In the genomic region with DNA sequence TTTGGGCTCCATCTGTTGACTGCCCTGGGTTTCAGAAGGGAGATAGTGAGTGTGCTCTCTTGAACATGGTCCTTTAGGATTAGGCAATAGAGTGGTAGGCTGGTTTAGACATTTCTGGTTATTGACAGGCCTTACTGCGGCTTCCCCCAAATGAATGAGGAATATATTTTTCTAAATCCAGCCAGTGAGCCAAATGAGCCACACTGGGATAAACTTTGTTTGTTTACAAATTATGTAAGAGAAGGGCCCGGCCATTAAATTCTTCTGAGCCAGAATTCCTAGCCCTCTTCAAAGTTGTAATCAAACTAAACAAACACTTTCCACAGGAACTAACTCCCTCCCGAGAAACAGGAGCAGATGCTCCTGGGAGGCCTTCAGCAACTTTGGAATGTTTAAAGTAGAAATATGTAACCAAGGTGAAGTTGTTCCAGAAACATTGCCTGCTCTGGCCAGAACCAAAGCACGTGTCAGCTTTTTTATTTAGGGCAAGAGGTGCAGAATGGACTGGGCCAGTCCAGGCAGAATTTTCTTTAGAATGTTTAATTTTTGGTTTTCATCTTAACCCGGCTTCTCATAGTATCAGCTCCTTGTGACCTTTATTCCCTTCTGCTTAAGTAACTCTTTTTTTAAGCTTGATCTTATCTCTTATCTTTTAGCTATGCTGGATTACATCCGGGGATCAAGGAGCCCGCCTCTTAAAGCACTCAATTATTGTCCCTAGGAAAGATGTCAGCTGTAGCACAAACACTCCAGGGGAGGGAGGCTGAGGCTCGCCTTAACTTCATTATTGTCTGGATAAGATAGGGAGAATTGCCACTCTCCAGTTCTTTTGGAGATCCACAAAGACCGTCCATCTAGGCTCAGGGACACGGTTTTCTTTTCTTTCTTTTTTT, we compare ENCODE assay signal across 10 cellular contexts. TPM values are rescaled to one million over a fixed set of nuclear protein-coding genes. Genes with fewer than 3 reads are reported as not detected.
A peak's percentile ranks its signal among the peaks of the same experiment; 100 is the strongest.
DNase-seq lines count a peak whose midpoint lies in the region; ATAC-seq, FAIRE-seq and TF ChIP-seq lines count a peak whose summit lies in the region.
"Had no signal": no experiment of that assay in that cellular context is flagged by ENCODE, and none has a peak within 500 bp of the region (broad histone marks: within the 10 kb centered on the region; RNA-seq: fewer than 3 reads in every experiment).

No MANE protein-coding gene starts in this region.

- no peak for TF ChIP-seq EP300 in ovary (IDR thresholded peaks at IDR 0.05)

- POLR2A ChIA-PET in PC-3 (lab: Charles Lee; ENCODE audit: unreplicated experiment) = no interaction called here

- H3K27me3 ChIP-seq in PC-3 (ENCODE audit: low read length) = no peaks in the 10 kb centered on the region
- no peaks in the 10 kb centered on the region for H3K27me3 ChIP-seq in ovary

- H2AFZ ChIP-seq in PC-3 (ENCODE audit: low read length) = no peak overlapping the region

- H3K9me2 ChIP-seq in PC-3 (replicated peaks; ENCODE audit: low read length) = no peaks in the 10 kb centered on the region

- CTCF ChIA-PET in PC-3 (lab: Charles Lee) = no interaction called here

- H3K9me3 ChIP-seq in PC-3 (ENCODE audit: low read length) = no peaks in the 10 kb centered on the region
- no peaks in the 10 kb centered on the region for H3K9me3 ChIP-seq in ovary

- no peak for FAIRE-seq in GM19239 (lab: Jason Lieb, UNC)

- no peak overlapping the region for H3K4me2 ChIP-seq in PC-3 (ENCODE audit: low read length)

- 8 to 16% (median 9%) methylated on average over 10 of the region's 10 CpGs for WGBS in ovary, 3 donors

- H3K4me1 ChIP-seq in PC-3 (ENCODE audit: insufficient read depth, low read length) = peaks cover 9% of the 10 kb centered on the region
- peaks cover 30% of the 10 kb centered on the region for H3K4me1 ChIP-seq in ovary (ENCODE audit: insufficient read depth)

- H3K36me3 ChIP-seq in PC-3 (ENCODE audit: low read depth, low read length) (no peaks in the 10 kb centered on the region), ovary (no peaks in the 10 kb centered on the region)
- H3K36me3 ChIP-seq: WERI-Rb-1 had no signal

- no peaks in the 10 kb centered on the region for H3F3A ChIP-seq in PC-3 (ENCODE audit: low read length, unreplicated experiment)

- no TSS peak for BruUV-seq in PC-3 (replicated peaks; lab: Mats Ljungman, UMichigan)

- H3K4me3 ChIP-seq in PC-3 (ENCODE audit: low read length) (no peak overlapping the region), ovary (no peak overlapping the region)

- intact Hi-C loops in PC-3 (cut with micrococcal nuclease) = no loop called here
- intact Hi-C loops in ovary (cut with DNase I) = no loop called here

- H3K9ac ChIP-seq in PC-3 (ENCODE audit: low read length) = no peak overlapping the region

- H4K20me1 ChIP-seq in PC-3 (ENCODE audit: low read length) = 0 out of 2 replicates have a peak, but pooled peaks cover 7% of the 10 kb centered on the region

- ATAC-seq in PC-3 = peak; percentile 70
- ATAC-seq in GM19395 (IDR thresholded peaks at IDR 0.05; ENCODE audit: unreplicated experiment) = no peak
- ATAC-seq: CD8-positive, alpha-beta T cell had no signal

- peaks cover 14% of the 10 kb centered on the region for H3K79me2 ChIP-seq in PC-3 (ENCODE audit: low read length)

- no peak for TF ChIP-seq POLR2A in ovary (IDR thresholded peaks at IDR 0.05)

- H3K27ac ChIP-seq in PC-3 (ENCODE audit: low read length) = no peak overlapping the region
- H3K27ac ChIP-seq in ovary = peak overlapping the region; percentile 7 to 54
- H3K27ac ChIP-seq: WERI-Rb-1 had no signal

- TF ChIP-seq CTCF in AG09319 (IDR thresholded peaks at IDR 0.05; ENCODE audit: low read depth, low read length) (no peak), PC-3 (conservative IDR thresholded peaks at IDR 0.05; ENCODE audit: low read depth, low read length) (no peak), ovary (IDR thresholded peaks at IDR 0.05) (no peak)

- DNase-seq in AG09319 (ENCODE audit: extremely low read depth, low read depth) (peak; percentile 30), PC-3 (peak; percentile 6), glomerular visceral epithelial cell (ENCODE audit: extremely low spot score) (peak; percentile 27), ovary (peak in 2 of 5 donors; percentile 35 to 36), dermis blood vessel endothelial cell (no peak), NCI-H2029 (lab: John Stamatoyannopoulos, UW) (no peak), GM19239 (ENCODE audit: insufficient read length, low spot score) (no peak)
- DNase-seq: CD8-positive, alpha-beta T cell; WERI-Rb-1 had no signal

RNA-seq across cellular contexts. Expression of a gene that starts 28.7 kb away (rescaled TPM):
- total RNA-seq in PC-3 (2014; rRNA removed) = 8.1 and 9.4 TPM in 2 replicates
- 10 to 100 TPM; 11.1 to 24.3 (median 14.1) TPM for total RNA-seq in ovary
- 1 to 10 TPM; 7.4 TPM for polyA plus RNA-seq in ovary
- total RNA-seq in dermis blood vessel endothelial cell = 2.6 and 3.2 TPM in 2 replicates

Comparison
In these comparisons a context has a peak if more than half of its experiments do, and no peak if none do; other contexts are left out.
1. DNase-seq: peak in AG09319 (single experiment), PC-3 (single experiment) and glomerular visceral epithelial cell (single experiment); none in dermis blood vessel endothelial cell (single experiment), NCI-H2029 (single experiment) and GM19239 (single experiment).